ENCODE assay signal across 1 cellular context in the genomic region with DNA sequence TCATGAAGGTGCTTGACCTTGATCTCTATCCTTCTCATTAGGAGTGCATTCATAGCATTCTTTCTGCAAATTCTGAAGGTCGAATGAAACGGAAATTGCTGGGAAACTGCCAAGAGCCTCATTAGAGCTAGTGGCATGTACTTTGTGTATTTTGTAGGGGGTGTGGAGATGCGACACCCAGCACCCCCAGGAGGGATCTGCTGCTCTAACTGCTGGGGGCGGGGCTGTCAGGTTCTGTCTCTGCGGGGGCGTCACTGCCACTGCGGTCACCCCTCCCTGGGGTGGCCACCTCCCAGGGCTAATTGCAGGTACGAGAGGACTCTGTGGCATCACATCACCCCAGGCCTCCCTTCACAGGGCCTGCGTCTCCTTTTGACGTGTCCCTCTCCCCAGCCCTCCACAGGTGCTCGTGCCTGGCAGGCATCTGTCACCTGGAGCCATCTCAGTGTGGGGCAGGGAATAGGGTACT.
TF ChIP-seq lines count a peak whose summit lies in the region.

No MANE protein-coding gene starts in this region.

TF ChIP-seq in HepG2, 621 proteins besides CTCF, POLR2A, EP300 and RAD21 (continued from another document and continues in another):
- TF ChIP-seq HNF4A (CRISPR knock-in tag; IDR thresholded peaks at IDR 0.05) = peak; percentile 67
- TF ChIP-seq ELF3 (CRISPR knock-in tag; IDR thresholded peaks at IDR 0.05) = no peak
- TF ChIP-seq, protein P1, sequence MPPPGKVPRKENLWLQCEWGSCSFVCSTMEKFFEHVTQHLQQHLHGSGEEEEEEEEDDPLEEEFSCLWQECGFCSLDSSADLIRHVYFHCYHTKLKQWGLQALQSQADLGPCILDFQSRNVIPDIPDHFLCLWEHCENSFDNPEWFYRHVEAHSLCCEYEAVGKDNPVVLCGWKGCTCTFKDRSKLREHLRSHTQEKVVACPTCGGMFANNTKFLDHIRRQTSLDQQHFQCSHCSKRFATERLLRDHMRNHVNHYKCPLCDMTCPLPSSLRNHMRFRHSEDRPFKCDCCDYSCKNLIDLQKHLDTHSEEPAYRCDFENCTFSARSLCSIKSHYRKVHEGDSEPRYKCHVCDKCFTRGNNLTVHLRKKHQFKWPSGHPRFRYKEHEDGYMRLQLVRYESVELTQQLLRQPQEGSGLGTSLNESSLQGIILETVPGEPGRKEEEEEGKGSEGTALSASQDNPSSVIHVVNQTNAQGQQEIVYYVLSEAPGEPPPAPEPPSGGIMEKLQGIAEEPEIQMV (CRISPR knock-in tag; IDR thresholded peaks at IDR 0.05; ENCODE audit: low read depth) = no peak
- TF ChIP-seq SP2 (CRISPR knock-in tag; IDR thresholded peaks at IDR 0.05) = no peak
- TF ChIP-seq, protein P2, sequence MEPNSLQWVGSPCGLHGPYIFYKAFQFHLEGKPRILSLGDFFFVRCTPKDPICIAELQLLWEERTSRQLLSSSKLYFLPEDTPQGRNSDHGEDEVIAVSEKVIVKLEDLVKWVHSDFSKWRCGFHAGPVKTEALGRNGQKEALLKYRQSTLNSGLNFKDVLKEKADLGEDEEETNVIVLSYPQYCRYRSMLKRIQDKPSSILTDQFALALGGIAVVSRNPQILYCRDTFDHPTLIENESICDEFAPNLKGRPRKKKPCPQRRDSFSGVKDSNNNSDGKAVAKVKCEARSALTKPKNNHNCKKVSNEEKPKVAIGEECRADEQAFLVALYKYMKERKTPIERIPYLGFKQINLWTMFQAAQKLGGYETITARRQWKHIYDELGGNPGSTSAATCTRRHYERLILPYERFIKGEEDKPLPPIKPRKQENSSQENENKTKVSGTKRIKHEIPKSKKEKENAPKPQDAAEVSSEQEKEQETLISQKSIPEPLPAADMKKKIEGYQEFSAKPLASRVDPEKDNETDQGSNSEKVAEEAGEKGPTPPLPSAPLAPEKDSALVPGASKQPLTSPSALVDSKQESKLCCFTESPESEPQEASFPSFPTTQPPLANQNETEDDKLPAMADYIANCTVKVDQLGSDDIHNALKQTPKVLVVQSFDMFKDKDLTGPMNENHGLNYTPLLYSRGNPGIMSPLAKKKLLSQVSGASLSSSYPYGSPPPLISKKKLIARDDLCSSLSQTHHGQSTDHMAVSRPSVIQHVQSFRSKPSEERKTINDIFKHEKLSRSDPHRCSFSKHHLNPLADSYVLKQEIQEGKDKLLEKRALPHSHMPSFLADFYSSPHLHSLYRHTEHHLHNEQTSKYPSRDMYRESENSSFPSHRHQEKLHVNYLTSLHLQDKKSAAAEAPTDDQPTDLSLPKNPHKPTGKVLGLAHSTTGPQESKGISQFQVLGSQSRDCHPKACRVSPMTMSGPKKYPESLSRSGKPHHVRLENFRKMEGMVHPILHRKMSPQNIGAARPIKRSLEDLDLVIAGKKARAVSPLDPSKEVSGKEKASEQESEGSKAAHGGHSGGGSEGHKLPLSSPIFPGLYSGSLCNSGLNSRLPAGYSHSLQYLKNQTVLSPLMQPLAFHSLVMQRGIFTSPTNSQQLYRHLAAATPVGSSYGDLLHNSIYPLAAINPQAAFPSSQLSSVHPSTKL (CRISPR knock-in tag; IDR thresholded peaks at IDR 0.05) = peak; percentile 67
- no peak for TF ChIP-seq MYPOP (CRISPR knock-in tag; IDR thresholded peaks at IDR 0.05)
- TF ChIP-seq ZNF253 (CRISPR knock-in tag; IDR thresholded peaks at IDR 0.05; ENCODE audit: borderline replicate concordance) = no peak
- no peak for TF ChIP-seq NCOR1 (IDR thresholded peaks at IDR 0.05; ENCODE audit: borderline replicate concordance, low read length)
- TF ChIP-seq, protein P3, sequence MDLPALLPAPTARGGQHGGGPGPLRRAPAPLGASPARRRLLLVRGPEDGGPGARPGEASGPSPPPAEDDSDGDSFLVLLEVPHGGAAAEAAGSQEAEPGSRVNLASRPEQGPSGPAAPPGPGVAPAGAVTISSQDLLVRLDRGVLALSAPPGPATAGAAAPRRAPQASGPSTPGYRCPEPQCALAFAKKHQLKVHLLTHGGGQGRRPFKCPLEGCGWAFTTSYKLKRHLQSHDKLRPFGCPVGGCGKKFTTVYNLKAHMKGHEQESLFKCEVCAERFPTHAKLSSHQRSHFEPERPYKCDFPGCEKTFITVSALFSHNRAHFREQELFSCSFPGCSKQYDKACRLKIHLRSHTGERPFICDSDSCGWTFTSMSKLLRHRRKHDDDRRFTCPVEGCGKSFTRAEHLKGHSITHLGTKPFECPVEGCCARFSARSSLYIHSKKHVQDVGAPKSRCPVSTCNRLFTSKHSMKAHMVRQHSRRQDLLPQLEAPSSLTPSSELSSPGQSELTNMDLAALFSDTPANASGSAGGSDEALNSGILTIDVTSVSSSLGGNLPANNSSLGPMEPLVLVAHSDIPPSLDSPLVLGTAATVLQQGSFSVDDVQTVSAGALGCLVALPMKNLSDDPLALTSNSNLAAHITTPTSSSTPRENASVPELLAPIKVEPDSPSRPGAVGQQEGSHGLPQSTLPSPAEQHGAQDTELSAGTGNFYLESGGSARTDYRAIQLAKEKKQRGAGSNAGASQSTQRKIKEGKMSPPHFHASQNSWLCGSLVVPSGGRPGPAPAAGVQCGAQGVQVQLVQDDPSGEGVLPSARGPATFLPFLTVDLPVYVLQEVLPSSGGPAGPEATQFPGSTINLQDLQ (CRISPR knock-in tag; IDR thresholded peaks at IDR 0.05) = no peak
- TF ChIP-seq UBTF (CRISPR knock-in tag; IDR thresholded peaks at IDR 0.05) = no peak; the same call in 1 of the 2 replicates
- TF ChIP-seq NFAT5 (CRISPR knock-in tag; IDR thresholded peaks at IDR 0.05) = no peak
- TF ChIP-seq TBX2 (CRISPR knock-in tag; IDR thresholded peaks at IDR 0.05; ENCODE audit: borderline replicate concordance) = peak; percentile 88
- peak; percentile 52; the same call in 1 of the 2 replicates for TF ChIP-seq ZNF292 (CRISPR knock-in tag; IDR thresholded peaks at IDR 0.05; ENCODE audit: borderline replicate concordance, low read depth)
- no peak for TF ChIP-seq TFAP4 (IDR thresholded peaks at IDR 0.05; ENCODE audit: borderline replicate concordance, low read depth)
- no peak for TF ChIP-seq ZNF788 (CRISPR knock-in tag; IDR thresholded peaks at IDR 0.05; ENCODE audit: borderline replicate concordance)
- TF ChIP-seq, protein P4, sequence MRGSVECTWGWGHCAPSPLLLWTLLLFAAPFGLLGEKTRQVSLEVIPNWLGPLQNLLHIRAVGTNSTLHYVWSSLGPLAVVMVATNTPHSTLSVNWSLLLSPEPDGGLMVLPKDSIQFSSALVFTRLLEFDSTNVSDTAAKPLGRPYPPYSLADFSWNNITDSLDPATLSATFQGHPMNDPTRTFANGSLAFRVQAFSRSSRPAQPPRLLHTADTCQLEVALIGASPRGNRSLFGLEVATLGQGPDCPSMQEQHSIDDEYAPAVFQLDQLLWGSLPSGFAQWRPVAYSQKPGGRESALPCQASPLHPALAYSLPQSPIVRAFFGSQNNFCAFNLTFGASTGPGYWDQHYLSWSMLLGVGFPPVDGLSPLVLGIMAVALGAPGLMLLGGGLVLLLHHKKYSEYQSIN (CRISPR knock-in tag; IDR thresholded peaks at IDR 0.05; ENCODE audit: borderline replicate concordance) = no peak
- TF ChIP-seq, protein P5, sequence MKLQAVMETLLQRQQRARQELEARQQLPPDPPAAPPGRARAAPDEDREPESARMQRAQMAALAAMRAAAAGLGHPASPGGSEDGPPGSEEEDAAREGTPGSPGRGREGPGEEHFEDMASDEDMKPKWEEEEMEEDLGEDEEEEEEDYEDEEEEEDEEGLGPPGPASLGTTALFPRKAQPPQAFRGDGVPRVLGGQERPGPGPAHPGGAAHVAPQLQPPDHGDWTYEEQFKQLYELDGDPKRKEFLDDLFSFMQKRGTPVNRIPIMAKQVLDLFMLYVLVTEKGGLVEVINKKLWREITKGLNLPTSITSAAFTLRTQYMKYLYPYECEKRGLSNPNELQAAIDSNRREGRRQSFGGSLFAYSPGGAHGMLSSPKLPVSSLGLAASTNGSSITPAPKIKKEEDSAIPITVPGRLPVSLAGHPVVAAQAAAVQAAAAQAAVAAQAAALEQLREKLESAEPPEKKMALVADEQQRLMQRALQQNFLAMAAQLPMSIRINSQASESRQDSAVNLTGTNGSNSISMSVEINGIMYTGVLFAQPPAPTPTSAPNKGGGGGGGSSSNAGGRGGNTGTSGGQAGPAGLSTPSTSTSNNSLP (IDR thresholded peaks at IDR 0.05; ENCODE audit: low read depth, low read length) = peak; percentile 61
- TF ChIP-seq PITX1 (CRISPR knock-in tag; IDR thresholded peaks at IDR 0.05) = peak; percentile 44; the same call in 1 of the 2 replicates
- no peak for TF ChIP-seq CAMTA2 (CRISPR knock-in tag; IDR thresholded peaks at IDR 0.05; ENCODE audit: borderline replicate concordance)
- TF ChIP-seq GTF3A (CRISPR knock-in tag; conservative IDR thresholded peaks at IDR 0.05) = no peak
- TF ChIP-seq MATR3 (CRISPR knock-in tag; IDR thresholded peaks at IDR 0.05) = no peak
- TF ChIP-seq SOX6 (IDR thresholded peaks at IDR 0.05) = no peak
- TF ChIP-seq SOX6 (CRISPR knock-in tag; IDR thresholded peaks at IDR 0.05) = peak; percentile 5; the same call in 1 of the 2 replicates
- no peak for TF ChIP-seq ZNF441 (CRISPR knock-in tag; IDR thresholded peaks at IDR 0.05; ENCODE audit: borderline replicate concordance)
- TF ChIP-seq ZNF691 (CRISPR knock-in tag; IDR thresholded peaks at IDR 0.05; ENCODE audit: borderline replicate concordance, low read depth) = 0 out of 2 replicates have a peak, but pooled peaks have one; percentile 42
- TF ChIP-seq MIXL1 (CRISPR knock-in tag; IDR thresholded peaks at IDR 0.05) = peak; percentile 84; the same call in 1 of the 2 replicates
- TF ChIP-seq HCFC1 (IDR thresholded peaks at IDR 0.05; ENCODE audit: low read depth, low read length) = no peak
